ENCODE assay signal across 13 cellular contexts in genomic region chr11:32118025-32118974, GRCh38. TPM values are rescaled to one million over a fixed set of nuclear protein-coding genes. Genes with fewer than 3 reads are reported as not detected.
A peak's percentile ranks its signal among the peaks of the same experiment; 100 is the strongest.
DNase-seq lines count a peak whose midpoint lies in the region; ATAC-seq and TF ChIP-seq lines count a peak whose summit lies in the region.
"Had no signal": no experiment of that assay in that cellular context is flagged by ENCODE, and none has a peak within 500 bp of the region (broad histone marks: within the 10 kb centered on the region; RNA-seq: fewer than 3 reads in every experiment).

No MANE protein-coding gene starts in this region.

- H3K9me3 Mint-ChIP-seq in activated T-helper 17 cell treated with anti-CD3 and anti-CD28 coated beads, Interleukin-2, amount 50 U/mL, for 72 hours, result no peaks in the 10 kb centered on the region
- no peaks in the 10 kb centered on the region for H3K9me3 Mint-ChIP-seq in glutamatergic neuron (ENCODE audit: unreplicated experiment)

- DNase-seq in AG04450 (ENCODE audit: low read depth, low spot score), result no peak
- peak; percentile 98 for DNase-seq in HT1080 (ENCODE audit: low read depth)
- DNase-seq in foreskin fibroblast, result peak; percentile 56 to 68
- DNase-seq in upper lobe of left lung, result no peak
- DNase-seq in activated naive CD4-positive, alpha-beta T cell treated with Interleukin-2 at 50 U/mL for 16 hours, result no peak
- DNase-seq in HuH-7.5 (ENCODE audit: low spot score), result no peak
- DNase-seq in glutamatergic neuron, result no peak
- DNase-seq: activated CD4-positive, alpha-beta T cell treated with anti-CD3 and anti-CD28 coated beads for 36 hours; cerebellar nuclear complex; natural killer cell; NCI-H1105 treated with DMSO at 0.1 percent for 48 hours had no signal

- H3K27me3 ChIP-seq in AG04450 (ENCODE audit: control insufficient read depth, insufficient read depth, low read length) (no peaks in the 10 kb centered on the region), upper lobe of left lung (no peaks in the 10 kb centered on the region)

- H3K36me3 Mint-ChIP-seq in activated T-helper 17 cell treated with anti-CD3 and anti-CD28 coated beads, Interleukin-2, amount 50 U/mL, for 72 hours (ENCODE audit: low read depth), result no peaks in the 10 kb centered on the region
- H3K36me3 Mint-ChIP-seq in glutamatergic neuron (ENCODE audit: unreplicated experiment), result no peaks in the 10 kb centered on the region
- H3K36me3 Mint-ChIP-seq: natural killer cell had no signal

- WGBS in upper lobe of left lung, 2 donors, result 86 to 93% methylated on average over 5 to 7 of the region's 7 CpGs

- TF ChIP-seq POLR2A in upper lobe of left lung (IDR thresholded peaks at IDR 0.05), result no peak

- H3K27ac ChIP-seq in AG04450 (ENCODE audit: low read depth, low read length) (peak overlapping the region; percentile 21), upper lobe of left lung (no peak overlapping the region)
- H3K27ac ChIP-seq: gastroesophageal sphincter had no signal

- H3K4me3 ChIP-seq in AG04450 (ENCODE audit: low read depth, low read length), result no peak overlapping the region
- H3K4me3 ChIP-seq in foreskin fibroblast (ENCODE audit: low read depth in 1 of 2, low read length in 2 of 2), result no peak overlapping the region
- H3K4me3 ChIP-seq in upper lobe of left lung, result no peak overlapping the region
- H3K4me3 ChIP-seq: gastroesophageal sphincter had no signal

- POLR2A ChIA-PET in AG04450 (lab: Yijun Ruan, JAX), result no interaction called here

- no peak overlapping the region for H3K27ac Mint-ChIP-seq in activated T-helper 17 cell treated with anti-CD3 and anti-CD28 coated beads, Interleukin-2, amount 50 U/mL, for 72 hours
- H3K27ac Mint-ChIP-seq in glutamatergic neuron (ENCODE audit: unreplicated experiment), result no peak overlapping the region
- H3K27ac Mint-ChIP-seq: activated CD4-positive, alpha-beta T cell treated with anti-CD3 and anti-CD28 coated beads for 36 hours had no signal

- ATAC-seq in activated T-helper 17 cell treated with anti-CD3 and anti-CD28 coated beads, Interleukin-2, amount 50 U/mL, for 72 hours (replicated peaks), result peak; percentile 19
- ATAC-seq in upper lobe of left lung (ENCODE audit: low FRiP score in 2 of 2), result no peak
- ATAC-seq: activated CD4-positive, alpha-beta T cell treated with anti-CD3 and anti-CD28 coated beads for 36 hours; gastroesophageal sphincter; natural killer cell had no signal

- H3K36me3 ChIP-seq in upper lobe of left lung, result no peaks in the 10 kb centered on the region
- H3K36me3 ChIP-seq: gastroesophageal sphincter had no signal

- H3K9me3 ChIP-seq in AG04450 (ENCODE audit: control insufficient read depth, insufficient read depth, low read length) (no peaks in the 10 kb centered on the region), upper lobe of left lung (no peaks in the 10 kb centered on the region)
- H3K9me3 ChIP-seq: gastroesophageal sphincter had no signal

- CTCF ChIA-PET in AG04450 (lab: Charles Lee), result no interaction called here

- no peaks in the 10 kb centered on the region for H3K4me1 Mint-ChIP-seq in activated T-helper 17 cell treated with anti-CD3 and anti-CD28 coated beads, Interleukin-2, amount 50 U/mL, for 72 hours
- peaks cover 12% of the 10 kb centered on the region for H3K4me1 Mint-ChIP-seq in glutamatergic neuron (ENCODE audit: low read depth, unreplicated experiment)

- no peak for TF ChIP-seq EP300 in upper lobe of left lung (IDR thresholded peaks at IDR 0.05)

- no peaks in the 10 kb centered on the region for H3K4me1 ChIP-seq in upper lobe of left lung
- H3K4me1 ChIP-seq: gastroesophageal sphincter had no signal

- no peak overlapping the region for H3K4me3 Mint-ChIP-seq in activated T-helper 17 cell treated with anti-CD3 and anti-CD28 coated beads, Interleukin-2, amount 50 U/mL, for 72 hours
- no peak overlapping the region for H3K4me3 Mint-ChIP-seq in glutamatergic neuron (ENCODE audit: unreplicated experiment)
- H3K4me3 Mint-ChIP-seq: activated CD4-positive, alpha-beta T cell treated with anti-CD3 and anti-CD28 coated beads for 36 hours; natural killer cell had no signal

- peaks cover 25% of the 10 kb centered on the region for H3K27me3 Mint-ChIP-seq in activated T-helper 17 cell treated with anti-CD3 and anti-CD28 coated beads, Interleukin-2, amount 50 U/mL, for 72 hours
- no peaks in the 10 kb centered on the region for H3K27me3 Mint-ChIP-seq in glutamatergic neuron (ENCODE audit: unreplicated experiment)

- no peak for TF ChIP-seq CTCF in AG04450 (IDR thresholded peaks at IDR 0.05; ENCODE audit: low read depth, low read length)
- no peak for TF ChIP-seq CTCF in foreskin fibroblast (IDR thresholded peaks at IDR 0.05; ENCODE audit: low read depth, low read length)
- no peak for TF ChIP-seq CTCF in upper lobe of left lung (IDR thresholded peaks at IDR 0.05)
- TF ChIP-seq CTCF in glutamatergic neuron (IDR thresholded peaks at IDR 0.05; ENCODE audit: partially characterized antibody, unreplicated experiment), result no peak

RNA-seq across cellular contexts. Expression of gene RCN1, which starts 27.4 kb away (rescaled TPM):
- 324 and 448 TPM in 2 replicates for polyA plus RNA-seq in AG04450 (2011; rRNA removed)
- polyA minus RNA-seq in AG04450 (2011; rRNA and poly(A)+ RNA removed), result 141 and 195 TPM in 2 replicates
- total RNA-seq in HT1080 (2014; rRNA removed; shearing (Covaris generic)), result 156 and 186 TPM in 2 replicates
- polyA plus RNA-seq in HT1080 (2015; cell fraction: cytosol; rRNA removed), result 183 and 214 TPM in 2 replicates
- polyA plus RNA-seq in HT1080 (2015; cell fraction: nucleus; rRNA removed), result 188 and 195 TPM in 2 replicates
- total RNA-seq in activated T-helper 17 cell treated with anti-CD3 and anti-CD28 coated beads, Interleukin-2, amount 50 U/mL, for 72 hours, result 10 to 100 TPM; 13.8 to 30.3 TPM
- total RNA-seq in upper lobe of left lung (10 to 100 TPM; 11.5 to 90.1 (median 49.8) TPM), glutamatergic neuron (ENCODE audit: unreplicated experiment) (200 TPM)

Comparison
In these comparisons a context has a peak if more than half of its experiments do, and no peak if none do; other contexts are left out.
1. DNase-seq: peak in HT1080 (single experiment) and foreskin fibroblast (2 of 2); none in AG04450 (single experiment), upper lobe of left lung (0 of 2), activated naive CD4-positive, alpha-beta T cell treated with Interleukin-2 at 50 U/mL for 16 hours (single experiment), HuH-7.5 (single experiment) and glutamatergic neuron (single experiment).